1 cellular context compared by ENCODE assay signal in genomic region chr7:68238204-68238805, GRCh38.
TF ChIP-seq lines count a peak whose summit lies in the region.

No MANE protein-coding gene starts in this region.

TF ChIP-seq in GM23338, 12 proteins besides CTCF, POLR2A, EP300 and RAD21 (continued from another document):
- no peak for TF ChIP-seq REST (IDR thresholded peaks at IDR 0.05; ENCODE audit: unreplicated experiment)
- TF ChIP-seq, protein P1, sequence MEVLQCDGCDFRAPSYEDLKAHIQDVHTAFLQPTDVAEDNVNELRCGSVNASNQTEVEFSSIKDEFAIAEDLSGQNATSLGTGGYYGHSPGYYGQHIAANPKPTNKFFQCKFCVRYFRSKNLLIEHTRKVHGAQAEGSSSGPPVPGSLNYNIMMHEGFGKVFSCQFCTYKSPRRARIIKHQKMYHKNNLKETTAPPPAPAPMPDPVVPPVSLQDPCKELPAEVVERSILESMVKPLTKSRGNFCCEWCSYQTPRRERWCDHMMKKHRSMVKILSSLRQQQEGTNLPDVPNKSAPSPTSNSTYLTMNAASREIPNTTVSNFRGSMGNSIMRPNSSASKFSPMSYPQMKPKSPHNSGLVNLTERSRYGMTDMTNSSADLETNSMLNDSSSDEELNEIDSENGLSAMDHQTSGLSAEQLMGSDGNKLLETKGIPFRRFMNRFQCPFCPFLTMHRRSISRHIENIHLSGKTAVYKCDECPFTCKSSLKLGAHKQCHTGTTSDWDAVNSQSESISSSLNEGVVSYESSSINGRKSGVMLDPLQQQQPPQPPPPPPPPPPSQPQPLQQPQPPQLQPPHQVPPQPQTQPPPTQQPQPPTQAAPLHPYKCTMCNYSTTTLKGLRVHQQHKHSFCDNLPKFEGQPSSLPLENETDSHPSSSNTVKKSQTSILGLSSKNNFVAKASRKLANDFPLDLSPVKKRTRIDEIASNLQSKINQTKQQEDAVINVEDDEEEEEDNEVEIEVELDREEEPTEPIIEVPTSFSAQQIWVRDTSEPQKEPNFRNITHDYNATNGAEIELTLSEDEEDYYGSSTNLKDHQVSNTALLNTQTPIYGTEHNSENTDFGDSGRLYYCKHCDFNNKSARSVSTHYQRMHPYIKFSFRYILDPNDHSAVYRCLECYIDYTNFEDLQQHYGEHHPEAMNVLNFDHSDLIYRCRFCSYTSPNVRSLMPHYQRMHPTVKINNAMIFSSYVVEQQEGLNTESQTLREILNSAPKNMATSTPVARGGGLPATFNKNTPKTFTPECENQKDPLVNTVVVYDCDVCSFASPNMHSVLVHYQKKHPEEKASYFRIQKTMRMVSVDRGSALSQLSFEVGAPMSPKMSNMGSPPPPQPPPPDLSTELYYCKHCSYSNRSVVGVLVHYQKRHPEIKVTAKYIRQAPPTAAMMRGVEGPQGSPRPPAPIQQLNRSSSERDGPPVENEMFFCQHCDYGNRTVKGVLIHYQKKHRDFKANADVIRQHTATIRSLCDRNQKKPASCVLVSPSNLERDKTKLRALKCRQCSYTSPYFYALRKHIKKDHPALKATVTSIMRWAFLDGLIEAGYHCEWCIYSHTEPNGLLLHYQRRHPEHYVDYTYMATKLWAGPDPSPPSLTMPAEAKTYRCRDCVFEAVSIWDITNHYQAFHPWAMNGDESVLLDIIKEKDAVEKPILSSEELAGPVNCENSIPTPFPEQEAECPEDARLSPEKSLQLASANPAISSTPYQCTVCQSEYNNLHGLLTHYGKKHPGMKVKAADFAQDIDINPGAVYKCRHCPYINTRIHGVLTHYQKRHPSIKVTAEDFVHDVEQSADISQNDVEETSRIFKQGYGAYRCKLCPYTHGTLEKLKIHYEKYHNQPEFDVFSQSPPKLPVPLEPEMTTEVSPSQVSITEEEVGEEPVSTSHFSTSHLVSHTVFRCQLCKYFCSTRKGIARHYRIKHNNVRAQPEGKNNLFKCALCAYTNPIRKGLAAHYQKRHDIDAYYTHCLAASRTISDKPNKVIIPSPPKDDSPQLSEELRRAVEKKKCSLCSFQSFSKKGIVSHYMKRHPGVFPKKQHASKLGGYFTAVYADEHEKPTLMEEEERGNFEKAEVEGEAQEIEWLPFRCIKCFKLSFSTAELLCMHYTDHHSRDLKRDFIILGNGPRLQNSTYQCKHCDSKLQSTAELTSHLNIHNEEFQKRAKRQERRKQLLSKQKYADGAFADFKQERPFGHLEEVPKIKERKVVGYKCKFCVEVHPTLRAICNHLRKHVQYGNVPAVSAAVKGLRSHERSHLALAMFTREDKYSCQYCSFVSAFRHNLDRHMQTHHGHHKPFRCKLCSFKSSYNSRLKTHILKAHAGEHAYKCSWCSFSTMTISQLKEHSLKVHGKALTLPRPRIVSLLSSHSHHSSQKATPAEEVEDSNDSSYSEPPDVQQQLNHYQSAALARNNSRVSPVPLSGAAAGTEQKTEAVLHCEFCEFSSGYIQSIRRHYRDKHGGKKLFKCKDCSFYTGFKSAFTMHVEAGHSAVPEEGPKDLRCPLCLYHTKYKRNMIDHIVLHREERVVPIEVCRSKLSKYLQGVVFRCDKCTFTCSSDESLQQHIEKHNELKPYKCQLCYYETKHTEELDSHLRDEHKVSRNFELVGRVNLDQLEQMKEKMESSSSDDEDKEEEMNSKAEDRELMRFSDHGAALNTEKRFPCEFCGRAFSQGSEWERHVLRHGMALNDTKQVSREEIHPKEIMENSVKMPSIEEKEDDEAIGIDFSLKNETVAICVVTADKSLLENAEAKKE (CRISPR knock-in tag; IDR thresholded peaks at IDR 0.05) = no peak
- TF ChIP-seq POLR2AphosphoS5 (IDR thresholded peaks at IDR 0.05; ENCODE audit: low read depth) = no peak
- TF ChIP-seq JUNB (IDR thresholded peaks at IDR 0.05; ENCODE audit: unreplicated experiment) = no peak
- TF ChIP-seq ZNF331 (CRISPR knock-in tag; IDR thresholded peaks at IDR 0.05; ENCODE audit: low read depth) = no peak
